ENCODE assay signal across 18 cellular contexts in the genomic region with DNA sequence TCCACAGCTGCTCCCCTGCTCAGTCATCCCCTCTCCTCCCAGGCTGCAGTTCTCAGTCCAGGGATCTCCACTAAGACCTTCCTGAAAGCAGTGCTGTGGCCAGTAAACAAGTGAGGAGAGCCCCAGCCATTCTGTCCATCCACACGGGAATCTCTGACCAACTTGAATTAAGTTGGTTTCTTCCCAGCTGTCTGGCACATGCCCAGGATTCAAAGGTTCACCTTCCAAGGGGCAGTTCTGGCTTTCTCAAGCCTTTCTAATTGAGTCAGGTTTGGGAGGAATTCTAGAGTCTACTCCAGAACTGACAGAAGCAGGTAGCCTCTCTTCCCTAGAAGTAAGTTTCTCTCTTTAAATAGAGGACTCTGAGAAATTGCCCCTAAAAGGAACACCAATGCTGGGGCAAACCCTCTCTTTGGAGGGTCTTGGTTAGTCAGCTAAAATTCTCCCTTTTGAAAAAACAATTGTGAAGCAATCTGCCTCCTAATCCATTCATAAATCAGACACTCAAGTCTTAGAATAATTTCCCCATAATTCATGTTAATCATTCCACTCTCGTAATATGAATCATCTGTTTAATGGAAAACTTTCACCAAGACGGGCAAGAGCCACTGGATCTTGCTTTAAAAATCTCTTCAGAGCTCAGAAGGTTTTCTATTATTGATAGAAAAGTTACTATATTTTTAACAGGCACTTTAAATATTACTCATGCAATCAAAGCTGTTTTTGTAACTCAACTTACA.
DNase-seq lines count a peak whose midpoint lies in the region; ATAC-seq, FAIRE-seq and TF ChIP-seq lines count a peak whose summit lies in the region.
"Had no signal": no experiment of that assay in that cellular context is flagged by ENCODE, and none has a peak within 500 bp of the region (broad histone marks: within the 10 kb centered on the region; RNA-seq: fewer than 3 reads in every experiment).

No MANE protein-coding gene starts in this region.

- TF ChIP-seq CTCF in AG10803 (conservative IDR thresholded peaks at IDR 0.05; ENCODE audit: low read length), result no peak
- no peak for TF ChIP-seq CTCF in IMR-90 (conservative IDR thresholded peaks at IDR 0.05; ENCODE audit: low read depth, low read length)
- no peak for TF ChIP-seq CTCF in astrocyte (IDR thresholded peaks at IDR 0.05; ENCODE audit: insufficient read depth, low read depth, low read length)
- no peak for TF ChIP-seq CTCF in PC-9 (conservative IDR thresholded peaks at IDR 0.05)

- no peak overlapping the region for H3K4me3 Mint-ChIP-seq in astrocyte (ENCODE audit: unreplicated experiment)
- H3K4me3 Mint-ChIP-seq in activated CD4-positive, alpha-beta memory T cell treated with anti-CD3 and anti-CD28 coated beads, Interleukin-2, amount 10 ng/mL, durations not matched to agents 7 days and 5 days, result no peak overlapping the region

- no peak overlapping the region for H2BK5ac ChIP-seq in IMR-90 (ENCODE audit: low read depth, low read length, poor library complexity, severe bottlenecking)

- H3K27ac Mint-ChIP-seq in astrocyte (ENCODE audit: unreplicated experiment), result no peak overlapping the region
- no peak overlapping the region for H3K27ac Mint-ChIP-seq in activated CD4-positive, alpha-beta memory T cell treated with anti-CD3 and anti-CD28 coated beads, Interleukin-2, amount 10 ng/mL, durations not matched to agents 7 days and 5 days

- H2BK120ac ChIP-seq in IMR-90 (ENCODE audit: low read depth, low read length), result no peak overlapping the region

- H3K4me1 ChIP-seq in IMR-90 (ENCODE audit: control insufficient read depth, insufficient read depth, low read length), result no peaks in the 10 kb centered on the region
- H3K4me1 ChIP-seq in astrocyte (ENCODE audit: insufficient read depth, low read length), result peaks cover 21% of the 10 kb centered on the region
- peaks cover 13% of the 10 kb centered on the region for H3K4me1 ChIP-seq in PC-9 (replicated peaks; ENCODE audit: insufficient read depth)
- H3K4me1 ChIP-seq: Caco-2 had no signal

- no peak overlapping the region for H4K91ac ChIP-seq in IMR-90 (ENCODE audit: insufficient read depth, low read depth, low read length)

- POLR2A ChIA-PET in IMR-90 (lab: Charles Lee; ENCODE audit: unreplicated experiment), result no interaction called here
- POLR2A ChIA-PET in PC-9 (lab: Charles Lee; ENCODE audit: unreplicated experiment), result interaction anchor here (0.7 kb wide), 1 partner anchor 30 kb away, joined by 4 read pairs; no protein-coding TSS in a partner anchor
- POLR2A ChIA-PET in activated CD4-positive, alpha-beta memory T cell treated with anti-CD3 and anti-CD28 coated beads, Interleukin-2, amount 10 ng/mL, durations not matched to agents 7 days and 5 days (lab: Charles Lee), result no interaction called here

- DNase-seq in AG10803 (ENCODE audit: low read depth), result peak; percentile 42
- no peak for DNase-seq in IMR-90
- peak; percentile 53 for DNase-seq in astrocyte (ENCODE audit: low read depth)
- DNase-seq in kidney tubule cell (ENCODE audit: low spot score), result peak; percentile 42
- DNase-seq in PC-9, result no peak
- no peak for DNase-seq in activated CD4-positive, alpha-beta memory T cell treated with anti-CD3 and anti-CD28 coated beads, Interleukin-2, amount 10 ng/mL, durations not matched to agents 7 days and 5 days
- no peak for DNase-seq in OCI-M1 (lab: John Stamatoyannopoulos, UW)
- DNase-seq: Caco-2; KBM-7; NCI-H1436; NCI-H2029; NCI-H2171 treated with DMSO at 0.1 percent for 48 hours; NCI-H446 treated with DMSO at 0.1 percent for 48 hours; NK-92 treated with Interleukin-12 subunit alpha and Interleukin-12 subunit beta, amount 100 ng/mL, for 24 hours had no signal

- no peak overlapping the region for H3K27ac ChIP-seq in IMR-90 (ENCODE audit: insufficient read depth, low read length)
- H3K27ac ChIP-seq in astrocyte (ENCODE audit: low read depth, low read length), result no peak overlapping the region
- H3K27ac ChIP-seq in PC-9, result no peak overlapping the region

- H3K9me2 ChIP-seq in PC-9 (ENCODE audit: insufficient read depth), result no peaks in the 10 kb centered on the region

- no peak overlapping the region for H2AK5ac ChIP-seq in IMR-90 (ENCODE audit: low read depth, low read length)

- in situ Hi-C loops in IMR-90 (cut with MboI; ENCODE audit: low sequenced_read_pairs), result no loop called here

- dilution Hi-C loops in IMR-90 (cut with HindIII; ENCODE audit: low sequenced_read_pairs, unreplicated experiment), result no loop called here

- CTCF ChIA-PET in IMR-90 (lab: Yijun Ruan, JAX), result interaction anchor here (0.9 to 1.2 kb wide), 2 partner anchors 21 to 134 kb away, joined by 3 to 4 read pairs; a partner anchor contains a TSS
- CTCF ChIA-PET in PC-9 (lab: Charles Lee), result no interaction called here
- CTCF ChIA-PET in activated CD4-positive, alpha-beta memory T cell treated with anti-CD3 and anti-CD28 coated beads, Interleukin-2, amount 10 ng/mL, durations not matched to agents 7 days and 5 days (lab: Charles Lee), result no interaction called here

- peaks cover 12% of the 10 kb centered on the region; the same call in 1 of the 2 replicates for H3F3A ChIP-seq in PC-9 (ENCODE audit: insufficient read depth, low read depth)

- ATAC-seq in IMR-90 (ENCODE audit: low read depth), result no peak
- no peak for ATAC-seq in HG03095 (IDR thresholded peaks at IDR 0.05; ENCODE audit: unreplicated experiment)
- ATAC-seq: HCT116 had no signal

- TF ChIP-seq RAD21 in IMR-90 (IDR thresholded peaks at IDR 0.05; ENCODE audit: low read length), result no peak

- H3K23ac ChIP-seq in IMR-90 (ENCODE audit: low read depth, low read length), result no peak overlapping the region

- H3K9ac ChIP-seq in IMR-90 (ENCODE audit: low read depth, low read length) (no peak overlapping the region), astrocyte (ENCODE audit: low read length) (no peak overlapping the region)

- peaks cover 4% of the 10 kb centered on the region for H3K4me1 Mint-ChIP-seq in astrocyte (ENCODE audit: low read depth, unreplicated experiment)
- H3K4me1 Mint-ChIP-seq in activated CD4-positive, alpha-beta memory T cell treated with anti-CD3 and anti-CD28 coated beads, Interleukin-2, amount 10 ng/mL, durations not matched to agents 7 days and 5 days, result no peaks in the 10 kb centered on the region

- no peak overlapping the region for H3K56ac ChIP-seq in IMR-90 (ENCODE audit: extremely low read depth, insufficient read depth, low read length)

- no peak overlapping the region for H3K14ac ChIP-seq in IMR-90 (replicated peaks; ENCODE audit: low read depth, low read length)

- peaks cover 2% of the 10 kb centered on the region for H3K9me3 Mint-ChIP-seq in astrocyte (ENCODE audit: unreplicated experiment)
- H3K9me3 Mint-ChIP-seq in activated CD4-positive, alpha-beta memory T cell treated with anti-CD3 and anti-CD28 coated beads, Interleukin-2, amount 10 ng/mL, durations not matched to agents 7 days and 5 days, result no peaks in the 10 kb centered on the region

- no peaks in the 10 kb centered on the region for H4K20me1 ChIP-seq in IMR-90 (ENCODE audit: insufficient read depth, low read length)
- H4K20me1 ChIP-seq in astrocyte (ENCODE audit: insufficient read depth, low read length), result peaks cover 20% of the 10 kb centered on the region
- H4K20me1 ChIP-seq in PC-9 (ENCODE audit: insufficient read depth), result no peaks in the 10 kb centered on the region

- H3K27me3 Mint-ChIP-seq in astrocyte (ENCODE audit: low read depth, unreplicated experiment), result peaks cover 14% of the 10 kb centered on the region
- no peaks in the 10 kb centered on the region for H3K27me3 Mint-ChIP-seq in activated CD4-positive, alpha-beta memory T cell treated with anti-CD3 and anti-CD28 coated beads, Interleukin-2, amount 10 ng/mL, durations not matched to agents 7 days and 5 days

- H3K4ac ChIP-seq in IMR-90 (ENCODE audit: low read depth, low read length), result no peak overlapping the region

- whole genome bisulfite sequencing in IMR-90 (ENCODE audit: extremely low coverage in 2 of 2, insufficient read length in 1 of 2), 2 experiments, result no CpG with 5 or more reads among the region's 3 CpGs

- H2BK20ac ChIP-seq in IMR-90 (ENCODE audit: low read depth, low read length), result no peak overlapping the region

- no peaks in the 10 kb centered on the region for H3K79me1 ChIP-seq in IMR-90 (ENCODE audit: low read depth in 1 of 2, low read length in 2 of 2)

- H3K9me3 ChIP-seq in IMR-90 (ENCODE audit: control insufficient read depth, insufficient read depth, low read length), result no peaks in the 10 kb centered on the region
- H3K9me3 ChIP-seq in astrocyte (ENCODE audit: insufficient read depth, low read depth, low read length), result no peaks in the 10 kb centered on the region
- H3K9me3 ChIP-seq in PC-9 (ENCODE audit: insufficient read depth, low read depth), result no peaks in the 10 kb centered on the region
- H3K9me3 ChIP-seq: Caco-2 had no signal

- H2BK15ac ChIP-seq in IMR-90 (ENCODE audit: low read depth, low read length), result no peak overlapping the region

- intact Hi-C loops in IMR-90 (cut with micrococcal nuclease) (no loop called here), PC-9 (cut with micrococcal nuclease; ENCODE audit: unreplicated experiment) (no loop called here)

- BruUV-seq in IMR-90 (replicated peaks; lab: Mats Ljungman, UMichigan) (no TSS peak), PC-9 (replicated peaks; lab: Mats Ljungman, UMichigan) (no TSS peak)

- H3K79me2 ChIP-seq in astrocyte (ENCODE audit: insufficient read depth, low read length), result peaks cover 33% of the 10 kb centered on the region
- H3K79me2 ChIP-seq in PC-9 (ENCODE audit: low read depth), result no peaks in the 10 kb centered on the region

- H3K36me3 Mint-ChIP-seq in astrocyte (ENCODE audit: low read depth, unreplicated experiment), result no peaks in the 10 kb centered on the region
- H3K36me3 Mint-ChIP-seq in activated CD4-positive, alpha-beta memory T cell treated with anti-CD3 and anti-CD28 coated beads, Interleukin-2, amount 10 ng/mL, durations not matched to agents 7 days and 5 days (ENCODE audit: low read depth), result no peaks in the 10 kb centered on the region

- H3K4me2 ChIP-seq in IMR-90 (ENCODE audit: low read depth, low read length) (no peak overlapping the region), astrocyte (ENCODE audit: low read length) (no peak overlapping the region), PC-9 (no peak overlapping the region)

- H3K36me3 ChIP-seq in IMR-90 (ENCODE audit: control insufficient read depth, insufficient read depth, low read length) (no peaks in the 10 kb centered on the region), astrocyte (ENCODE audit: insufficient read depth, low read length) (no peaks in the 10 kb centered on the region), PC-9 (ENCODE audit: low read depth) (no peaks in the 10 kb centered on the region)

- H2AK9ac ChIP-seq in IMR-90 (replicated peaks; ENCODE audit: low read depth, low read length, poor library complexity), result no peak overlapping the region

- no peak overlapping the region for H3K18ac ChIP-seq in IMR-90 (ENCODE audit: low read depth, low read length)

- H4K8ac ChIP-seq in IMR-90 (ENCODE audit: low read depth in 2 of 2, low read length in 2 of 2), result no peak overlapping the region

- H3K9me1 ChIP-seq in IMR-90 (ENCODE audit: insufficient read depth, low read length), result no peaks in the 10 kb centered on the region

- H3K4me3 ChIP-seq in AG10803 (ENCODE audit: low read length) (no peak overlapping the region), IMR-90 (ENCODE audit: insufficient read depth, low read depth, low read length) (no peak overlapping the region), astrocyte (ENCODE audit: insufficient read depth, low read depth, low read length) (no peak overlapping the region), PC-9 (no peak overlapping the region)

- H2AFZ ChIP-seq in IMR-90 (replicated peaks; ENCODE audit: low read length, poor library complexity) (no peak overlapping the region), astrocyte (ENCODE audit: low read depth, low read length) (no peak overlapping the region), PC-9 (no peak overlapping the region)

- H4K5ac ChIP-seq in IMR-90 (ENCODE audit: low read depth, low read length), result no peak overlapping the region

- no peak for TF ChIP-seq POLR2A in IMR-90 (IDR thresholded peaks at IDR 0.05; ENCODE audit: low read depth, low read length)

- H3K27me3 ChIP-seq in IMR-90 (ENCODE audit: control insufficient read depth, insufficient read depth, low read length) (no peaks in the 10 kb centered on the region), astrocyte (ENCODE audit: insufficient read depth, low read length) (no peaks in the 10 kb centered on the region), PC-9 (ENCODE audit: insufficient read depth, low read depth) (no peaks in the 10 kb centered on the region)

- no peak for FAIRE-seq in astrocyte (lab: Jason Lieb, UNC)
- FAIRE-seq: A204.1, GM18507 had no signal

Comparison
In these comparisons a context has a peak if more than half of its experiments do, and no peak if none do; other contexts are left out.
1. DNase-seq: peak in AG10803 (single experiment), astrocyte (single experiment) and kidney tubule cell (single experiment); none in IMR-90 (single experiment), PC-9 (0 of 2), activated CD4-positive, alpha-beta memory T cell treated with anti-CD3 and anti-CD28 coated beads, Interleukin-2, amount 10 ng/mL, durations not matched to agents 7 days and 5 days (single experiment) and OCI-M1 (single experiment).